ENCODE assay signal across 1 cellular context in the genomic region with DNA sequence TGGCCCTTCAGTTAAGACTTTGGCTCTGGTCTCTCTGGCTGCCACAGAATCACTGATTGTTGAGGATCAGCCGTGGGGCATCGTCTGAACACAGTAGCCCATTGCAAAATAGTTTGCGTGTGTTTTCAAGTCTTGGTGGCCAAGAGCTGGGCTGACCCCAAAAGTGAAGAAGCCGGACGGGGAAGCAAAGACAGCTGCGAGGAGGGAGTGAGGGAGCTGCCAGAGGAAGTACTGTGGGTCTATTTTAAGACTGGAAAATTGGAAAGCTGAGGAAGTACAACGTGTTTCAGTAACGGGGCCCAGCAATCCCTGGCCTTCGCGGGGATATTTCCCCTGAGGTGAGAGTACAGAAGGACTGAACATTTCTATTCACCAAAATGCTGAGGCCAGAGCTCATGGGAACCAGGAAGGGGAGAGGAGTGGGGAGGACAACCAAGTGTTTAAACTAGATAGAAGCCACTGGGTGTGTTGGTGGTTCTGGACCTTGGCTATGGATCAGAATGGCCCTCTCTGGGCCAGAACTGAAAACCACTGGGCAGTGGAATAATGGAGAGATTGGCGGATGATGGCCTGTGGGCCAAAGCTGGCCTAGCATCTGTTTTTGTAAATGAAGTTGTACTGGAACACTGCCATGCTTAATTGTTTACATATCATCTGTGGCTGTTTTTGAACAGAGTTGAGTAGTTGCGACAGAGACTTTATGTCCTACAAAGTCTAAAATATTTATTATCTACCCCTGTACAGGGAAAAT.
TF ChIP-seq lines count a peak whose summit lies in the region.

No MANE protein-coding gene starts in this region.

TF ChIP-seq in IMR-90, 13 proteins besides CTCF, POLR2A, EP300 and RAD21:
- TF ChIP-seq MXI1 (IDR thresholded peaks at IDR 0.05; ENCODE audit: borderline replicate concordance, low read depth, low read length) (no peak), NFE2L2 (IDR thresholded peaks at IDR 0.05; ENCODE audit: low read depth, low read length) (no peak), MAFK (IDR thresholded peaks at IDR 0.05; ENCODE audit: low read depth, low read length) (no peak), ELK1 (IDR thresholded peaks at IDR 0.05; ENCODE audit: borderline replicate concordance, low read depth, low read length) (no peak), CHD1 (IDR thresholded peaks at IDR 0.05; ENCODE audit: low read depth, low read length) (no peak), BHLHE40 (IDR thresholded peaks at IDR 0.05; ENCODE audit: low read depth, low read length) (no peak), USF2 (IDR thresholded peaks at IDR 0.05; ENCODE audit: low read depth, low read length) (no peak)
